In genomic region chr5:16465544-16466432, GRCh38 we compare ENCODE assay signal across 1 cellular context.
TF ChIP-seq lines count a peak whose summit lies in the region.

TSS of gene ZNF622 (minus strand) at chr5:16465800. CDS start at chr5:16465665, 135 bp downstream.

TF ChIP-seq in K562, 482 proteins besides CTCF, POLR2A, EP300 and RAD21 (continued from another document):
- TF ChIP-seq ZMIZ1 (IDR thresholded peaks at IDR 0.05; ENCODE audit: low read depth in 2 of 2, low read length in 2 of 2) (peak in 1 of 2 experiments; percentile 44; a peak in 2 of 4 replicates), GABPB2 (CRISPR knock-in tag; conservative IDR thresholded peaks at IDR 0.05) (no peak), ARNT (IDR thresholded peaks at IDR 0.05) (no peak), NKRF (IDR thresholded peaks at IDR 0.05; ENCODE audit: borderline replicate concordance) (peak; percentile 85), ZNF395 (CRISPR knock-in tag; IDR thresholded peaks at IDR 0.05) (no peak), ZSCAN29 (IDR thresholded peaks at IDR 0.05) (no peak), KHSRP (IDR thresholded peaks at IDR 0.05) (no peak), ERF (CRISPR knock-in tag; IDR thresholded peaks at IDR 0.05) (no peak), ZNF785 (CRISPR knock-in tag; IDR thresholded peaks at IDR 0.05) (no peak), KLF13 (tag; IDR thresholded peaks at IDR 0.05; ENCODE audit: borderline replicate concordance, low read depth) (peak; percentile 20; the same call in 1 of the 2 replicates), GTF2B (IDR thresholded peaks at IDR 0.05; ENCODE audit: extremely low read depth, insufficient read length) (peak; percentile 28), ZNF639 (CRISPR knock-in tag; conservative IDR thresholded peaks at IDR 0.05 in 1 of 2, IDR thresholded peaks at IDR 0.05 in 1 of 2) (peak in 1 of 2 experiments; percentile 67; a peak in 1 of 4 replicates), ZNF311 (CRISPR knock-in tag; IDR thresholded peaks at IDR 0.05) (no peak), CHD4 (IDR thresholded peaks at IDR 0.05; ENCODE audit: insufficient read depth, insufficient replicate concordance, low read depth, low read length, poor library complexity, severe bottlenecking) (no peak), POLR3A (IDR thresholded peaks at IDR 0.05; ENCODE audit: borderline replicate concordance, extremely low read depth, insufficient read depth, insufficient read length) (no peak), AFF4 (CRISPR knock-in tag; IDR thresholded peaks at IDR 0.05) (0 out of 2 replicates have a peak, but pooled peaks have one; percentile 14), ZBTB8A (IDR thresholded peaks at IDR 0.05; ENCODE audit: partially characterized antibody) (no peak), SREBF1 (IDR thresholded peaks at IDR 0.05; ENCODE audit: borderline replicate concordance, low read depth, low read length) (no peak), STAT5A (IDR thresholded peaks at IDR 0.05; ENCODE audit: borderline replicate concordance, low read length) (no peak), SRSF7 (optimal IDR thresholded peaks at IDR 0.05; ENCODE audit: low read depth, low read length) (no peak), ZNF174 (CRISPR knock-in tag; IDR thresholded peaks at IDR 0.05) (no peak), BRF1 (IDR thresholded peaks at IDR 0.05; ENCODE audit: borderline replicate concordance, extremely low read depth, insufficient read length) (no peak), GTF3C2 (IDR thresholded peaks at IDR 0.05; ENCODE audit: borderline replicate concordance, extremely low read depth, insufficient read length) (no peak), HMG20A (CRISPR knock-in tag; conservative IDR thresholded peaks at IDR 0.05) (no peak), CBFA2T3 (IDR thresholded peaks at IDR 0.05) (no peak), ZBTB33 (CRISPR knock-in tag; IDR thresholded peaks at IDR 0.05) (no peak; the same call in 1 of the 2 replicates), EGR1 (conservative IDR thresholded peaks at IDR 0.05) (peak; percentile 5; the same call in 1 of the 2 replicates), HLTF (IDR thresholded peaks at IDR 0.05) (no peak), BRCA1 (IDR thresholded peaks at IDR 0.05) (no peak), BRCA1 (CRISPR knock-in tag; IDR thresholded peaks at IDR 0.05) (no peak), CGGBP1 (CRISPR knock-in tag; IDR thresholded peaks at IDR 0.05) (0 out of 2 replicates have a peak, but pooled peaks have one; percentile 45)
